1 cellular context compared by ENCODE assay signal in genomic region chr5:623531-623930, GRCh38.
TF ChIP-seq lines count a peak whose summit lies in the region.

No MANE protein-coding gene starts in this region.

TF ChIP-seq in GM23338, 12 proteins besides CTCF, POLR2A, EP300 and RAD21 (continued from another document):
- TF ChIP-seq ZNF462 (CRISPR knock-in tag; IDR thresholded peaks at IDR 0.05): no peak
